In genomic region chr5:66684663-66685062, GRCh38 we compare ENCODE assay signal across 10 cellular contexts.
"Had no signal": no experiment of that assay in that cellular context is flagged by ENCODE, and none has a peak within 500 bp of the region (broad histone marks: within the 10 kb centered on the region; RNA-seq: fewer than 3 reads in every experiment).

No MANE protein-coding gene starts in this region.

- ATAC-seq: GM23338, K562 had no signal

- H3K27ac Mint-ChIP-seq: GM23338, HFFc6 had no signal

- H2AFZ ChIP-seq: GM23338 had no signal

- H3K9me3 Mint-ChIP-seq: GM23338, H9, HFFc6 had no signal

- H3K4me3 Mint-ChIP-seq: GM23338, H9, HFFc6 had no signal

- FAIRE-seq: H1, H54, HTR-8/SVneo, K562 had no signal

- H3K4me3 ChIP-seq: GM23338, K562 had no signal

- H3K4me2 ChIP-seq: GM23338 had no signal

- DNase-seq: H9, HCEC 1CT, HFFc6, IMR-90, KG1 had no signal
